2 cellular contexts compared by ENCODE assay signal in genomic region chr4:1953335-1953734, GRCh38.
A peak's percentile ranks its signal among the peaks of the same experiment; 100 is the strongest.
TF ChIP-seq lines count a peak whose summit lies in the region.

No MANE protein-coding gene starts in this region.

TF ChIP-seq in IMR-90, 13 proteins besides CTCF, POLR2A, EP300 and RAD21:
- TF ChIP-seq MAZ (IDR thresholded peaks at IDR 0.05; ENCODE audit: borderline replicate concordance, low read depth, low read length) = no peak

TF ChIP-seq in K562, 482 proteins besides CTCF, POLR2A, EP300 and RAD21:
- TF ChIP-seq STAG1 (CRISPR knock-in tag; IDR thresholded peaks at IDR 0.05; ENCODE audit: borderline replicate concordance) (no peak), RBM22 (IDR thresholded peaks at IDR 0.05; ENCODE audit: low read depth, low read length, poor library complexity, severe bottlenecking) (peak; percentile 63), ZNF274 (IDR thresholded peaks at IDR 0.05; ENCODE audit: borderline replicate concordance, low read depth, low read length) (no peak)
